Comparison of ENCODE assay signal across 8 cellular contexts in the genomic region with DNA sequence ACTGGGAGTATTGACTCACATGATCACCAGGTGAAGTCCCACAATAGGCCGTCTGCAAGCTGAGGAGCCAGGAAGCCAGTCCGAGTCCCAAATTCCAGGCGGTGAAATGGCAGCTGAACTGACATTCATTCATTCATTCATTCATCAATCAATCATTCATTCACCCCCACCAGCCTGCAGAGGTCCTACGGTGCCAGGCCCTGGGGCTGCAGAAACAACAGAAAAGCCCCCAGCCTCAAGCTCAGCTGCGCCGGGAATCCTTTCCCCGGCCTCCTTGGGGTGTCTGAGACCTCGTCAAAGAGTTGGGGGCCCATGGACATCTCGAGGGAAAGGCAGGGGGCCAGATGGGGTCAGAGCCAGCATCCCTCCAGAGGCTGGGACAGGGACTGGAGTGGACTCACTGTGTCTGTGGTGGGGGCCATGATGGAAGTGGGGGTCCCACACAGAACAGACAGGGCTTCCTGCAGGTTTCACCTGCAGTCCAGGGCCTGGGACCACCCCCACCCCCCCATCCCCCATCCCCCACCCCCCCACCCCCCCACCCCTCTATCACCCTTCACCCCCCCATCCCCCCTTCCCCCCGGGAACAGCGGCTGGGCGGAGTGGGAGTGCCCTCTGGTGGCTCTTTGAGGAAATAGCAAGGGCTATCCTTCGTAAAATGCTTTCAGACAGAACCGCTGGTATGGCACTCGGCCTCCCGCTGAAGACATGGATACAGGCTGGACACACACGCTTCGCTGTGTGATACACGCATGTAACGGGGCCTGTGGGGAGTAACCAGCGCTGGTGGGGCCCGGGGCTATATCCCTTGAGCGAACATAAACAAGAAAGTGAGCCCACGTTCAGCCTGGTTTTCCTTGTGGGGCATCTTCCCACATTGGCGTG.
DNase-seq lines count a peak whose midpoint lies in the region; ATAC-seq lines count a peak whose summit lies in the region.

No MANE protein-coding gene starts in this region.

- H3K27ac Mint-ChIP-seq in stimulated activated naive B cell treated with anti-CD40 and anti-IgM and Interleukin-4, amounts not matched to agents 10 μg/mL and 1 μg/mL and 100 μg/mL, for 72 hours: no peak overlapping the region

- no peak overlapping the region for H3K27ac ChIP-seq in effector memory CD4-positive, alpha-beta T cell (ENCODE audit: insufficient read depth, low read length, poor library complexity, severe bottlenecking)
- no peak overlapping the region for H3K27ac ChIP-seq in mucosa of rectum (ENCODE audit: low read depth in 2 of 2, low read length in 2 of 2)

- H3K9me3 Mint-ChIP-seq in stimulated activated naive B cell treated with anti-CD40 and anti-IgM and Interleukin-4, amounts not matched to agents 10 μg/mL and 1 μg/mL and 100 μg/mL, for 72 hours: peaks cover 0 to 2% of the 10 kb centered on the region in 2 donors

- H3K27me3 ChIP-seq in effector memory CD4-positive, alpha-beta T cell (replicated peaks; ENCODE audit: control insufficient read depth, insufficient read depth, low read length, poor library complexity, severe bottlenecking): no peaks in the 10 kb centered on the region
- no peaks in the 10 kb centered on the region for H3K27me3 ChIP-seq in mucosa of rectum (ENCODE audit: control insufficient read depth in 2 of 2, insufficient read depth in 2 of 2, low read length in 2 of 2)

- H3K4me3 Mint-ChIP-seq in stimulated activated naive B cell treated with anti-CD40 and anti-IgM and Interleukin-4, amounts not matched to agents 10 μg/mL and 1 μg/mL and 100 μg/mL, for 72 hours: peak overlapping the region in 1 of 2 donors; percentile 19

- DNase-seq in DMS 273 (lab: John Stamatoyannopoulos, UW; ENCODE audit: unreplicated experiment): peak; percentile 62
- DNase-seq in DMS 273 treated with DMSO at 0.1 percent for 48 hours (lab: John Stamatoyannopoulos, UW): no peak
- peak; percentile 1 for DNase-seq in NCI-H128 (lab: John Stamatoyannopoulos, UW; ENCODE audit: unreplicated experiment)
- peak; percentile 45 to 56 for DNase-seq in activated CD4-positive, alpha-beta T cell treated with anti-CD3 and anti-CD28 coated beads, Interleukin-2, amount 50 U/mL, for 48 hours
- peak; percentile 22 to 29 (median 25) for DNase-seq in effector memory CD4-positive, alpha-beta T cell
- DNase-seq in stimulated activated naive B cell treated with anti-CD40 and anti-IgM and Interleukin-4, amounts not matched to agents 10 μg/mL and 1 μg/mL and 100 μg/mL, for 72 hours: no peak

- H3K36me3 ChIP-seq in effector memory CD4-positive, alpha-beta T cell (ENCODE audit: control insufficient read depth, insufficient read depth, low read length): no peaks in the 10 kb centered on the region
- no peaks in the 10 kb centered on the region for H3K36me3 ChIP-seq in mucosa of rectum (ENCODE audit: control insufficient read depth in 2 of 2, insufficient read depth in 2 of 2, low read length in 2 of 2)

- no peaks in the 10 kb centered on the region for H3K9me3 ChIP-seq in effector memory CD4-positive, alpha-beta T cell (ENCODE audit: control insufficient read depth, low read length)
- no peaks in the 10 kb centered on the region for H3K9me3 ChIP-seq in mucosa of rectum (ENCODE audit: control insufficient read depth in 2 of 2, low read length in 2 of 2)

- H3K9ac ChIP-seq in mucosa of rectum (ENCODE audit: low read depth in 1 of 2, low read length in 2 of 2): no peak overlapping the region

- H3K4me1 Mint-ChIP-seq in stimulated activated naive B cell treated with anti-CD40 and anti-IgM and Interleukin-4, amounts not matched to agents 10 μg/mL and 1 μg/mL and 100 μg/mL, for 72 hours: peaks cover 16 to 20% of the 10 kb centered on the region in 2 donors

- H3K27me3 Mint-ChIP-seq in stimulated activated naive B cell treated with anti-CD40 and anti-IgM and Interleukin-4, amounts not matched to agents 10 μg/mL and 1 μg/mL and 100 μg/mL, for 72 hours: peaks cover 9 to 26% of the 10 kb centered on the region in 2 donors

- no peaks in the 10 kb centered on the region for H3K4me1 ChIP-seq in effector memory CD4-positive, alpha-beta T cell (ENCODE audit: control insufficient read depth, insufficient read depth, low read length, poor library complexity, severe bottlenecking)
- peaks cover 6 to 7% of the 10 kb centered on the region in 2 donors for H3K4me1 ChIP-seq in mucosa of rectum (ENCODE audit: control insufficient read depth in 2 of 2, insufficient read depth in 2 of 2, low read length in 2 of 2)

- peak; percentile 39 to 43 for ATAC-seq in stimulated activated naive B cell treated with anti-CD40 and anti-IgM and Interleukin-4, amounts not matched to agents 10 μg/mL and 1 μg/mL and 100 μg/mL, for 72 hours (replicated peaks)
- no peak for ATAC-seq in GM19395 (IDR thresholded peaks at IDR 0.05; ENCODE audit: unreplicated experiment)

- no peak overlapping the region for H3K4me3 ChIP-seq in effector memory CD4-positive, alpha-beta T cell (ENCODE audit: insufficient read depth, low read depth, low read length, poor library complexity, severe bottlenecking)
- H3K4me3 ChIP-seq in mucosa of rectum (ENCODE audit: low read length in 2 of 2): peak overlapping the region; percentile 13 to 38

- peaks cover 0 to 2% of the 10 kb centered on the region in 2 donors for H3K36me3 Mint-ChIP-seq in stimulated activated naive B cell treated with anti-CD40 and anti-IgM and Interleukin-4, amounts not matched to agents 10 μg/mL and 1 μg/mL and 100 μg/mL, for 72 hours

Comparison
In these comparisons a context has a peak if more than half of its experiments do, and no peak if none do; other contexts are left out.
1. DNase-seq: peak in DMS 273 (single experiment), NCI-H128 (single experiment), activated CD4-positive, alpha-beta T cell treated with anti-CD3 and anti-CD28 coated beads, Interleukin-2, amount 50 U/mL, for 48 hours (2 of 2) and effector memory CD4-positive, alpha-beta T cell (3 of 3); none in DMS 273 treated with DMSO at 0.1 percent for 48 hours (single experiment) and stimulated activated naive B cell treated with anti-CD40 and anti-IgM and Interleukin-4, amounts not matched to agents 10 μg/mL and 1 μg/mL and 100 μg/mL, for 72 hours (single experiment).